16 cellular contexts compared by ENCODE assay signal in genomic region chr6:129448965-129449364, GRCh38.
DNase-seq lines count a peak whose midpoint lies in the region; ATAC-seq lines count a peak whose summit lies in the region.
"Had no signal": no experiment of that assay in that cellular context is flagged by ENCODE, and none has a peak within 500 bp of the region (broad histone marks: within the 10 kb centered on the region; RNA-seq: fewer than 3 reads in every experiment).

No MANE protein-coding gene starts in this region.

- H3K27ac Mint-ChIP-seq in activated CD4-positive, alpha-beta T cell treated with anti-CD3 and anti-CD28 coated beads, Interleukin-2, amount 10 ng/mL, durations not matched to agents 7 days and 5 days: peak overlapping the region; percentile 60
- no peak overlapping the region for H3K27ac Mint-ChIP-seq in activated naive CD8-positive, alpha-beta T cell treated with anti-CD3 and anti-CD28 coated beads, Interleukin-2, amount 10 ng/mL, durations not matched to agents 7 days and 5 days
- H3K27ac Mint-ChIP-seq: activated CD4-positive, alpha-beta memory T cell treated with anti-CD3 and anti-CD28 coated beads, Interleukin-2, amount 10 ng/mL, durations not matched to agents 7 days and 5 days had no signal

- no peak overlapping the region for H3K9ac ChIP-seq in neuronal stem cell (ENCODE audit: low read depth, low read length, poor library complexity)

- H3K4me1 Mint-ChIP-seq in activated CD4-positive, alpha-beta T cell treated with anti-CD3 and anti-CD28 coated beads, Interleukin-2, amount 10 ng/mL, durations not matched to agents 7 days and 5 days: peaks cover 58% of the 10 kb centered on the region
- H3K4me1 Mint-ChIP-seq in activated naive CD8-positive, alpha-beta T cell treated with anti-CD3 and anti-CD28 coated beads, Interleukin-2, amount 10 ng/mL, durations not matched to agents 7 days and 5 days: peaks cover 31% of the 10 kb centered on the region

- no peak for DNase-seq in activated CD4-positive, alpha-beta T cell treated with anti-CD3 and anti-CD28 coated beads, Interleukin-2, amount 10 ng/mL, durations not matched to agents 7 days and 5 days
- DNase-seq in activated CD4-positive, alpha-beta T cell treated with anti-CD3 and anti-CD28 coated beads, Interleukin-2, amount 50 U/mL, for 1 hour: no peak
- DNase-seq in activated naive CD8-positive, alpha-beta T cell treated with anti-CD3 and anti-CD28 coated beads, Interleukin-2, amount 10 ng/mL, durations not matched to agents 7 days and 5 days: no peak
- DNase-seq in neuronal stem cell (ENCODE audit: low spot score) (no peak), SIG-M5 (lab: John Stamatoyannopoulos, UW) (no peak), NCI-H1436 (lab: John Stamatoyannopoulos, UW) (no peak)
- DNase-seq: activated CD4-positive, alpha-beta memory T cell treated with anti-CD3 and anti-CD28 coated beads, Interleukin-2, amount 10 ng/mL, durations not matched to agents 7 days and 5 days; NCI-H1694 treated with DMSO at 0.1 percent for 48 hours; posterior cingulate gyrus; uterus had no signal

- POLR2A ChIA-PET in activated CD4-positive, alpha-beta T cell treated with anti-CD3 and anti-CD28 coated beads, Interleukin-2, amount 10 ng/mL, durations not matched to agents 7 days and 5 days (lab: Charles Lee): no interaction called here
- POLR2A ChIA-PET in activated naive CD8-positive, alpha-beta T cell treated with anti-CD3 and anti-CD28 coated beads, Interleukin-2, amount 10 ng/mL, durations not matched to agents 7 days and 5 days (lab: Charles Lee): no interaction called here

- no peak overlapping the region for H2BK12ac ChIP-seq in neuronal stem cell (ENCODE audit: low read length)

- ATAC-seq in GM21515 (IDR thresholded peaks at IDR 0.05; ENCODE audit: unreplicated experiment) (peak; percentile 99), HG03097 (IDR thresholded peaks at IDR 0.05; ENCODE audit: low FRiP score, unreplicated experiment) (peak; percentile 99)
- ATAC-seq in activated naive CD8-positive, alpha-beta T cell treated with anti-CD3 and anti-CD28 coated beads, Interleukin-2, amount 10 ng/mL, durations not matched to agents 7 days and 5 days (ENCODE audit: low read depth): peak; percentile 61
- ATAC-seq: A549, left lobe of liver had no signal

- peaks cover 13% of the 10 kb centered on the region for H3K9me3 Mint-ChIP-seq in activated CD4-positive, alpha-beta T cell treated with anti-CD3 and anti-CD28 coated beads, Interleukin-2, amount 10 ng/mL, durations not matched to agents 7 days and 5 days
- peaks cover 7% of the 10 kb centered on the region for H3K9me3 Mint-ChIP-seq in activated naive CD8-positive, alpha-beta T cell treated with anti-CD3 and anti-CD28 coated beads, Interleukin-2, amount 10 ng/mL, durations not matched to agents 7 days and 5 days

- H3K36me3 ChIP-seq in neuronal stem cell (replicated peaks in 1 of 2; ENCODE audit: control insufficient read depth in 2 of 2, insufficient read depth in 2 of 2, low read length in 2 of 2): no peaks in the 10 kb centered on the region
- H3K36me3 ChIP-seq: cardiac muscle cell, uterus had no signal

- no peak overlapping the region for H4K91ac ChIP-seq in neuronal stem cell (ENCODE audit: low read depth, low read length, poor library complexity)

- H3K18ac ChIP-seq in neuronal stem cell (ENCODE audit: low read length): no peak overlapping the region

- H4K8ac ChIP-seq in neuronal stem cell (ENCODE audit: low read depth, low read length): no peak overlapping the region

- H2BK120ac ChIP-seq in neuronal stem cell (ENCODE audit: low read depth, low read length): no peak overlapping the region

- peaks cover 10% of the 10 kb centered on the region for H3K36me3 Mint-ChIP-seq in activated CD4-positive, alpha-beta T cell treated with anti-CD3 and anti-CD28 coated beads, Interleukin-2, amount 10 ng/mL, durations not matched to agents 7 days and 5 days (ENCODE audit: low read depth)
- H3K36me3 Mint-ChIP-seq in activated naive CD8-positive, alpha-beta T cell treated with anti-CD3 and anti-CD28 coated beads, Interleukin-2, amount 10 ng/mL, durations not matched to agents 7 days and 5 days: peaks cover 6% of the 10 kb centered on the region

- no peak overlapping the region for H3K14ac ChIP-seq in neuronal stem cell (ENCODE audit: low read length)

- H3K4me3 Mint-ChIP-seq in activated CD4-positive, alpha-beta T cell treated with anti-CD3 and anti-CD28 coated beads, Interleukin-2, amount 10 ng/mL, durations not matched to agents 7 days and 5 days: no peak overlapping the region
- H3K4me3 Mint-ChIP-seq in activated naive CD8-positive, alpha-beta T cell treated with anti-CD3 and anti-CD28 coated beads, Interleukin-2, amount 10 ng/mL, durations not matched to agents 7 days and 5 days: no peak overlapping the region
- H3K4me3 Mint-ChIP-seq: activated CD4-positive, alpha-beta memory T cell treated with anti-CD3 and anti-CD28 coated beads, Interleukin-2, amount 10 ng/mL, durations not matched to agents 7 days and 5 days had no signal

- no peak overlapping the region for H2AK5ac ChIP-seq in neuronal stem cell (ENCODE audit: low read depth, low read length)

- H3K9me3 ChIP-seq in neuronal stem cell (replicated peaks in 1 of 2; ENCODE audit: control insufficient read depth in 2 of 2, insufficient read depth in 1 of 2, low read depth in 1 of 2, low read length in 2 of 2): no peaks in the 10 kb centered on the region
- H3K9me3 ChIP-seq: A549, uterus had no signal

- H2BK5ac ChIP-seq in neuronal stem cell (ENCODE audit: low read length): no peak overlapping the region

- no peak overlapping the region for H3K4me3 ChIP-seq in neuronal stem cell (ENCODE audit: low read length in 2 of 2)
- H3K4me3 ChIP-seq: A549, cardiac muscle cell, uterus had no signal

- H3K79me1 ChIP-seq in neuronal stem cell (ENCODE audit: low read depth, low read length): no peaks in the 10 kb centered on the region

- H3K27me3 ChIP-seq in neuronal stem cell (ENCODE audit: control insufficient read depth in 3 of 3, insufficient read depth in 3 of 3, low read depth in 1 of 3, low read length in 3 of 3): no peaks in the 10 kb centered on the region
- H3K27me3 ChIP-seq: cardiac muscle cell, uterus had no signal

- H2BK15ac ChIP-seq in neuronal stem cell (ENCODE audit: low read length): no peak overlapping the region

- no peak overlapping the region for H2AFZ ChIP-seq in neuronal stem cell (ENCODE audit: low read length)

- no peak overlapping the region for H3K23ac ChIP-seq in neuronal stem cell (ENCODE audit: low read depth, low read length, poor library complexity)

- no peaks in the 10 kb centered on the region for H3K27me3 Mint-ChIP-seq in activated CD4-positive, alpha-beta T cell treated with anti-CD3 and anti-CD28 coated beads, Interleukin-2, amount 10 ng/mL, durations not matched to agents 7 days and 5 days
- no peaks in the 10 kb centered on the region for H3K27me3 Mint-ChIP-seq in activated naive CD8-positive, alpha-beta T cell treated with anti-CD3 and anti-CD28 coated beads, Interleukin-2, amount 10 ng/mL, durations not matched to agents 7 days and 5 days

- no peak overlapping the region for H3K4ac ChIP-seq in neuronal stem cell (ENCODE audit: low read length)

- H3K4me2 ChIP-seq in neuronal stem cell (ENCODE audit: insufficient read depth, low read length, poor library complexity, severe bottlenecking): no peak overlapping the region
- H3K4me2 ChIP-seq: A549 had no signal

- CTCF ChIA-PET in activated CD4-positive, alpha-beta T cell treated with anti-CD3 and anti-CD28 coated beads, Interleukin-2, amount 10 ng/mL, durations not matched to agents 7 days and 5 days (lab: Charles Lee): no interaction called here

- H3K27ac ChIP-seq in neuronal stem cell (replicated peaks; ENCODE audit: low read length): no peak overlapping the region
- H3K27ac ChIP-seq: A549, cardiac muscle cell, RWPE1, uterus had no signal

- no peaks in the 10 kb centered on the region for H3K4me1 ChIP-seq in neuronal stem cell (ENCODE audit: control insufficient read depth in 2 of 2, insufficient read depth in 1 of 2, low read depth in 1 of 2, low read length in 2 of 2)
- H3K4me1 ChIP-seq: A549, uterus had no signal
